Comparison of ENCODE assay signal across 8 cellular contexts in genomic region chr16:19130852-19131808, GRCh38. TPM values are rescaled to one million over a fixed set of nuclear protein-coding genes. Genes with fewer than 3 reads are reported as not detected.
DNase-seq lines count a peak whose midpoint lies in the region; ATAC-seq and TF ChIP-seq lines count a peak whose summit lies in the region.

No MANE protein-coding gene starts in this region.

- H3K36me3 ChIP-seq in brain microvascular endothelial cell (replicated peaks): no peaks in the 10 kb centered on the region
- no peaks in the 10 kb centered on the region for H3K36me3 ChIP-seq in thymus (ENCODE audit: control insufficient read depth, insufficient read depth)

- H3K27ac ChIP-seq in brain microvascular endothelial cell (peak overlapping the region; percentile 64), thymus (ENCODE audit: low read depth) (peak overlapping the region; percentile 53)

- peak; percentile 29 for DNase-seq in GM10266 (ENCODE audit: extremely low spot score)
- DNase-seq in NCI-H82 (lab: John Stamatoyannopoulos, UW): peak; percentile 67
- DNase-seq in brain microvascular endothelial cell: peak; percentile 64
- peak; percentile 65 for DNase-seq in kidney tubule cell (ENCODE audit: low spot score)
- DNase-seq in SHP77 treated with DMSO at 0.1 percent for 48 hours (lab: John Stamatoyannopoulos, UW): no peak

- H3K27me3 ChIP-seq in brain microvascular endothelial cell (replicated peaks): no peaks in the 10 kb centered on the region
- H3K27me3 ChIP-seq in thymus (ENCODE audit: control insufficient read depth, insufficient read depth): no peaks in the 10 kb centered on the region

- H3K4me1 ChIP-seq in thymus (ENCODE audit: control insufficient read depth, insufficient read depth, low read length): no peaks in the 10 kb centered on the region

- no peak overlapping the region for H3K4me3 ChIP-seq in brain microvascular endothelial cell (ENCODE audit: low read depth, low read length)
- H3K4me3 ChIP-seq in thymus (ENCODE audit: low read length): no peak overlapping the region

- in situ Hi-C loops in brain microvascular endothelial cell (cut with HindIII; ENCODE audit: low pct_ligation_motif_present, low sequenced_read_pairs): no loop called here

- no peaks in the 10 kb centered on the region for H3K9me3 ChIP-seq in thymus (ENCODE audit: control insufficient read depth)

- TF ChIP-seq CTCF in GM10266 (IDR thresholded peaks at IDR 0.05; ENCODE audit: control insufficient read depth, insufficient read depth, low read depth, missing control alignments): no peak
- no peak for TF ChIP-seq CTCF in brain microvascular endothelial cell (IDR thresholded peaks at IDR 0.05; ENCODE audit: low read depth, low read length, missing control alignments)

- ATAC-seq in HG03469 (IDR thresholded peaks at IDR 0.05; ENCODE audit: unreplicated experiment) (no peak), HG02571 (IDR thresholded peaks at IDR 0.05; ENCODE audit: unreplicated experiment) (no peak)

- WGBS in thymus: 46% methylated on average over 11 of the region's 11 CpGs

RNA-seq across cellular contexts. Expression of gene ITPRIPL2, which starts 17.4 kb away (rescaled TPM):
- 5.3 TPM for polyA plus RNA-seq in thymus

RNA-seq across cellular contexts. Expression of gene SYT17, which starts 36.9 kb away (rescaled TPM):
- 0.52 TPM for polyA plus RNA-seq in thymus
